Comparison of ENCODE assay signal across 8 cellular contexts in genomic region chr11:71710071-71710704, GRCh38.
DNase-seq lines count a peak whose midpoint lies in the region; TF ChIP-seq lines count a peak whose summit lies in the region.
"Not testable (repeated sequence)": the region's sequence is repeated elsewhere in the genome, so short reads cannot be mapped to it uniquely, and the experiment has no call there.

No MANE protein-coding gene starts in this region.

- intact Hi-C loops in mammary epithelial cell (cut with micrococcal nuclease): not testable (repeated sequence)

- H3K9me3 Mint-ChIP-seq in nephron progenitor cell: not testable (repeated sequence)

- WGBS in mammary epithelial cell (ENCODE audit: low coverage, missing lambda C conversion rate): 5% methylated on average over 17 of the region's 17 CpGs

- H3K36me3 ChIP-seq in mammary epithelial cell (ENCODE audit: insufficient read depth, low read length): not testable (repeated sequence)

- peak overlapping the region; percentile 59 for H3K4me2 ChIP-seq in mammary epithelial cell (ENCODE audit: insufficient read depth, low read depth, low read length)

- H3K27ac ChIP-seq in mammary epithelial cell (ENCODE audit: insufficient read depth, low read depth, low read length): not testable (repeated sequence)

- not testable (repeated sequence) for H3K9me3 ChIP-seq in mammary epithelial cell (replicated peaks; ENCODE audit: insufficient read depth, low read length)

- not testable (repeated sequence) for H4K20me1 ChIP-seq in mammary epithelial cell (ENCODE audit: insufficient read depth, low read length)

- not testable (repeated sequence) for H3K27me3 Mint-ChIP-seq in nephron progenitor cell (ENCODE audit: low read depth, poor library complexity)

- peak overlapping the region; percentile 2 for H3K9ac ChIP-seq in mammary epithelial cell (ENCODE audit: insufficient read depth, low read length)

- CTCF ChIA-PET in mammary epithelial cell (lab: Charles Lee; ENCODE audit: low non-redundant PET): not testable (repeated sequence)

- H3K4me1 Mint-ChIP-seq in nephron progenitor cell: peaks cover 39% of the 10 kb centered on the region

- peak overlapping the region; percentile 39 for H2AFZ ChIP-seq in mammary epithelial cell (ENCODE audit: low read depth, low read length)

- peak; percentile 0 for DNase-seq in Caki2 (ENCODE audit: low read depth)
- peak; percentile 31 for DNase-seq in M059J (ENCODE audit: low read depth)
- peak; percentile 9 to 71 (median 33) for DNase-seq in T-helper 2 cell
- DNase-seq in activated T-cell treated with anti-CD3 and anti-CD28 coated beads, Interleukin-2, amount 50 U/mL, for 1 hour: peak; percentile 45
- DNase-seq in mammary epithelial cell: peak; percentile 33
- peak; percentile 12 for DNase-seq in fibroblast of villous mesenchyme (ENCODE audit: low read depth)
- peak; percentile 50 for DNase-seq in nephron progenitor cell
- DNase-seq in stimulated activated CD4-positive, alpha-beta T cell treated with anti-CD3 and anti-CD28 coated beads, Interleukin-2, amount 100 ng/mL, for 48 hours: peak; percentile 4 to 15

- not testable (repeated sequence) for H3K4me3 ChIP-seq in mammary epithelial cell (replicated peaks in 1 of 3; ENCODE audit: insufficient read depth in 1 of 3, low read depth in 2 of 3, low read length in 3 of 3); fibroblast of villous mesenchyme (ENCODE audit: low read depth, low read length)

- H3K4me3 Mint-ChIP-seq in nephron progenitor cell: not testable (repeated sequence)

- in situ Hi-C loops in Caki2 (cut with HindIII; ENCODE audit: low pct_unique_long_range_greater_than_20kb, low sequenced_read_pairs); mammary epithelial cell (cut with MboI; ENCODE audit: low sequenced_read_pairs in 2 of 2): not testable (repeated sequence)

- not testable (repeated sequence) for BruUV-seq in mammary epithelial cell (replicated peaks; lab: Mats Ljungman, UMichigan)

- not testable (repeated sequence) for H3K36me3 Mint-ChIP-seq in nephron progenitor cell (ENCODE audit: low read depth)

- TF ChIP-seq CTCF in mammary epithelial cell (conservative IDR thresholded peaks at IDR 0.05 in 1 of 2, IDR thresholded peaks at IDR 0.05 in 1 of 2; ENCODE audit: extremely low read depth in 1 of 2, insufficient read depth in 1 of 2, low read depth in 1 of 2, low read length in 2 of 2); fibroblast of villous mesenchyme (IDR thresholded peaks at IDR 0.05; ENCODE audit: insufficient read depth, low read depth, low read length); nephron progenitor cell (IDR thresholded peaks at IDR 0.05): not testable (repeated sequence)

- dilution Hi-C loops in mammary epithelial cell (cut with HindIII; ENCODE audit: low sequenced_read_pairs): not testable (repeated sequence)

- H3K79me2 ChIP-seq in mammary epithelial cell (ENCODE audit: insufficient read depth, low read length): not testable (repeated sequence)

- H3K4me1 ChIP-seq in mammary epithelial cell (ENCODE audit: insufficient read depth, low read length): not testable (repeated sequence)

- H3K27me3 ChIP-seq in mammary epithelial cell (ENCODE audit: insufficient read depth, low read length): not testable (repeated sequence)

- not testable (repeated sequence) for H3K27ac Mint-ChIP-seq in nephron progenitor cell

Comparison
In these comparisons a context has a peak if more than half of its experiments do, and no peak if none do; other contexts are left out.
1. DNase-seq: peak in every context shown above with its lines; median percentile 50 in nephron progenitor cell; 45 in activated T-cell treated with anti-CD3 and anti-CD28 coated beads, Interleukin-2, amount 50 U/mL, for 1 hour; 33 in T-helper 2 cell; 33 in mammary epithelial cell; 31 in M059J; 12 in fibroblast of villous mesenchyme; 10 in stimulated activated CD4-positive, alpha-beta T cell treated with anti-CD3 and anti-CD28 coated beads, Interleukin-2, amount 100 ng/mL, for 48 hours; 0 in Caki2.